Comparison of ENCODE assay signal across 10 cellular contexts in genomic region chr1:37994886-37995566, GRCh38. TPM values are rescaled to one million over a fixed set of nuclear protein-coding genes. Genes with fewer than 3 reads are reported as not detected.
DNase-seq lines count a peak whose midpoint lies in the region; ATAC-seq, FAIRE-seq and TF ChIP-seq lines count a peak whose summit lies in the region.
"Had no signal": no experiment of that assay in that cellular context is flagged by ENCODE, and none has a peak within 500 bp of the region (broad histone marks: within the 10 kb centered on the region; RNA-seq: fewer than 3 reads in every experiment).

No MANE protein-coding gene starts in this region.

- peak in 1 of 5 donors; percentile 37 for DNase-seq in heart left ventricle
- no peak for DNase-seq in left cardiac atrium
- DNase-seq in astrocyte (ENCODE audit: low read depth), result no peak
- DNase-seq in mesendoderm, result peak; percentile 24
- DNase-seq in upper lobe of right lung, result no peak
- no peak for DNase-seq in Karpas-422
- no peak for DNase-seq in H4 (ENCODE audit: low spot score)
- DNase-seq in NCI-H2081 treated with DMSO at 0.1 percent for 48 hours (lab: John Stamatoyannopoulos, UW), result no peak

- no peak for ATAC-seq in heart left ventricle
- ATAC-seq in left cardiac atrium, result no peak
- peak; percentile 4 for ATAC-seq in upper lobe of right lung

- H3K36me3 ChIP-seq in heart left ventricle, result peaks cover 0 to 23% (median 17%) of the 10 kb centered on the region in 9 donors
- peaks cover 21% of the 10 kb centered on the region for H3K36me3 ChIP-seq in astrocyte (ENCODE audit: insufficient read depth, low read length)
- peaks cover 11% of the 10 kb centered on the region for H3K36me3 ChIP-seq in mesendoderm (ENCODE audit: control insufficient read depth, insufficient read depth, low read length)
- peaks cover 15% of the 10 kb centered on the region for H3K36me3 ChIP-seq in upper lobe of right lung
- H3K36me3 ChIP-seq in Karpas-422 (ENCODE audit: insufficient read depth, low read length), result no peaks in the 10 kb centered on the region

- H4K20me1 ChIP-seq in astrocyte (ENCODE audit: insufficient read depth, low read length), result no peaks in the 10 kb centered on the region
- no peaks in the 10 kb centered on the region for H4K20me1 ChIP-seq in Karpas-422 (ENCODE audit: insufficient read depth, low read depth, low read length)

- no peaks in the 10 kb centered on the region for H3K9me2 ChIP-seq in Karpas-422 (replicated peaks; ENCODE audit: insufficient read depth, low read length)

- no peaks in the 10 kb centered on the region for H3K9me3 Mint-ChIP-seq in astrocyte (ENCODE audit: unreplicated experiment)

- H3K4me1 Mint-ChIP-seq in astrocyte (ENCODE audit: low read depth, unreplicated experiment), result peaks cover 41% of the 10 kb centered on the region

- H3K4me1 ChIP-seq in heart left ventricle, result peaks cover 7 to 63% (median 40%) of the 10 kb centered on the region in 12 donors
- peaks cover 41% of the 10 kb centered on the region for H3K4me1 ChIP-seq in astrocyte (ENCODE audit: insufficient read depth, low read length)
- peaks cover 20% of the 10 kb centered on the region for H3K4me1 ChIP-seq in mesendoderm (ENCODE audit: control insufficient read depth, low read depth, low read length)
- H3K4me1 ChIP-seq in upper lobe of right lung, result peaks cover 32% of the 10 kb centered on the region
- peaks cover 11% of the 10 kb centered on the region for H3K4me1 ChIP-seq in Karpas-422 (ENCODE audit: low read length)

- no peak overlapping the region for H4K8ac ChIP-seq in mesendoderm (ENCODE audit: low read depth, low read length)

- intact Hi-C loops in heart left ventricle (cut with DNase I), result loop anchor here in 1 of 10 donors (10.0 kb wide), 1 partner anchor 840 kb away; no protein-coding TSS in a partner anchor
- intact Hi-C loops in left cardiac atrium (cut with DNase I), result loop anchor here in 1 of 2 donors (10.0 kb wide), 1 partner anchor 840 kb away; no protein-coding TSS in a partner anchor
- intact Hi-C loops in upper lobe of right lung (cut with DNase I), result no loop called here

- H2BK120ac ChIP-seq in mesendoderm (ENCODE audit: low read depth, low read length), result no peak overlapping the region

- H3K4me3 Mint-ChIP-seq in astrocyte (ENCODE audit: unreplicated experiment), result peak overlapping the region; percentile 47

- peak overlapping the region; percentile 12 for H3K27ac Mint-ChIP-seq in astrocyte (ENCODE audit: unreplicated experiment)

- H3K23ac ChIP-seq in mesendoderm (ENCODE audit: low read length), result peak overlapping the region; percentile 75

- no peak overlapping the region for H3K4me2 ChIP-seq in astrocyte (ENCODE audit: low read length)
- no peak overlapping the region for H3K4me2 ChIP-seq in mesendoderm (ENCODE audit: low read length)
- no peak overlapping the region for H3K4me2 ChIP-seq in Karpas-422 (ENCODE audit: low read depth, low read length, poor library complexity, severe bottlenecking)
- H3K4me2 ChIP-seq: KMS-11 had no signal

- TF ChIP-seq CTCF in heart left ventricle (IDR thresholded peaks at IDR 0.05) (no peak), astrocyte (IDR thresholded peaks at IDR 0.05; ENCODE audit: insufficient read depth, low read depth, low read length) (no peak), upper lobe of right lung (IDR thresholded peaks at IDR 0.05) (no peak)

- peak overlapping the region; percentile 90 for H3K56ac ChIP-seq in mesendoderm (ENCODE audit: low read length)

- H3K4ac ChIP-seq in mesendoderm (ENCODE audit: low read depth, low read length), result peak overlapping the region; percentile 29

- peaks cover 16% of the 10 kb centered on the region for H3K36me3 Mint-ChIP-seq in astrocyte (ENCODE audit: low read depth, unreplicated experiment)

- H3K9ac ChIP-seq in astrocyte (ENCODE audit: low read length) (no peak overlapping the region), mesendoderm (ENCODE audit: low read length) (peak overlapping the region; percentile 87), Karpas-422 (ENCODE audit: low read length) (no peak overlapping the region)
- H3K9ac ChIP-seq: BLaER1 treated with 17β-estradiol and CSF1 and Interleukin-3, amounts not matched to agents 10 nM and 100 nM; KMS-11 had no signal

- 70 to 83% (median 74%) methylated on average over 11 of the region's 11 CpGs for WGBS in heart left ventricle, 4 donors
- no CpG with 5 or more reads among the region's 11 CpGs for WGBS in mesendoderm (ENCODE audit: extremely low coverage, insufficient coverage, low lambda C conversion rate)

- no peak overlapping the region for H2BK15ac ChIP-seq in mesendoderm (replicated peaks; ENCODE audit: low read depth)

- no peaks in the 10 kb centered on the region for H3K27me3 Mint-ChIP-seq in astrocyte (ENCODE audit: low read depth, unreplicated experiment)

- H3K79me1 ChIP-seq in mesendoderm (ENCODE audit: low read length), result peaks cover 7% of the 10 kb centered on the region

- H3K18ac ChIP-seq in mesendoderm (ENCODE audit: low read length), result no peak overlapping the region

- H3K4me3 ChIP-seq in heart left ventricle (peak overlapping the region in 5 of 12 donors; percentile 52 to 64 (median 60)), astrocyte (ENCODE audit: insufficient read depth, low read depth, low read length) (no peak overlapping the region), mesendoderm (ENCODE audit: low read length) (no peak overlapping the region), upper lobe of right lung (peak overlapping the region; percentile 58), Karpas-422 (ENCODE audit: low read length) (no peak overlapping the region)
- H3K4me3 ChIP-seq: BLaER1 treated with 17β-estradiol and CSF1 and Interleukin-3, amounts not matched to agents 10 nM and 100 nM had no signal

- FAIRE-seq in astrocyte (lab: Jason Lieb, UNC), result no peak

- peak overlapping the region in 10 of 12 donors; percentile 77 to 97 (median 84) for H3K27ac ChIP-seq in heart left ventricle
- no peak overlapping the region for H3K27ac ChIP-seq in astrocyte (ENCODE audit: low read depth, low read length)
- H3K27ac ChIP-seq in mesendoderm (ENCODE audit: low read depth, low read length), result no peak overlapping the region
- peak overlapping the region; percentile 84 for H3K27ac ChIP-seq in upper lobe of right lung
- no peak overlapping the region for H3K27ac ChIP-seq in Karpas-422 (ENCODE audit: low read length)
- H3K27ac ChIP-seq: KMS-11 had no signal

- peak overlapping the region; percentile 17 for H2BK5ac ChIP-seq in mesendoderm (ENCODE audit: low read length)

- H3K9me3 ChIP-seq in heart left ventricle, result no peaks in the 10 kb centered on the region
- no peaks in the 10 kb centered on the region for H3K9me3 ChIP-seq in astrocyte (ENCODE audit: insufficient read depth, low read depth, low read length)
- H3K9me3 ChIP-seq in upper lobe of right lung, result no peaks in the 10 kb centered on the region
- H3K9me3 ChIP-seq in Karpas-422 (ENCODE audit: low read length), result no peaks in the 10 kb centered on the region
- H3K9me3 ChIP-seq: BLaER1 treated with 17β-estradiol and CSF1 and Interleukin-3, amounts not matched to agents 10 nM and 100 nM had no signal

- H3K27me3 ChIP-seq in heart left ventricle (peaks cover 0 to 3% (median 0%) of the 10 kb centered on the region in 9 donors), astrocyte (ENCODE audit: insufficient read depth, low read length) (no peaks in the 10 kb centered on the region), mesendoderm (ENCODE audit: insufficient read depth, low read length, poor library complexity) (no peaks in the 10 kb centered on the region), upper lobe of right lung (no peaks in the 10 kb centered on the region), Karpas-422 (ENCODE audit: low read length) (no peaks in the 10 kb centered on the region)
- H3K27me3 ChIP-seq: BLaER1 treated with 17β-estradiol and CSF1 and Interleukin-3, amounts not matched to agents 10 nM and 100 nM had no signal

- peak overlapping the region; percentile 57 for H2AK5ac ChIP-seq in mesendoderm (ENCODE audit: low read length)

- no peak for TF ChIP-seq POLR2A in heart left ventricle (IDR thresholded peaks at IDR 0.05)

- H3K79me2 ChIP-seq in astrocyte (ENCODE audit: insufficient read depth, low read length), result peaks cover 34% of the 10 kb centered on the region
- peaks cover 7% of the 10 kb centered on the region for H3K79me2 ChIP-seq in mesendoderm (ENCODE audit: control insufficient read depth, insufficient read depth, low read length)
- H3K79me2 ChIP-seq in Karpas-422 (ENCODE audit: low read length), result no peaks in the 10 kb centered on the region

- H2AFZ ChIP-seq in astrocyte (ENCODE audit: low read depth, low read length) (no peak overlapping the region), Karpas-422 (ENCODE audit: low read length) (no peak overlapping the region)

- H4K5ac ChIP-seq in mesendoderm (ENCODE audit: low read length), result no peak overlapping the region

RNA-seq across cellular contexts. Expression of gene SF3A3, which starts 5.2 kb away (rescaled TPM):
- total RNA-seq in heart left ventricle (10 to 100 TPM; 18.8 to 36.1 (median 26.1) TPM), left cardiac atrium (10 to 100 TPM; 27.7 to 36.1 TPM), astrocyte (66.5 and 76.8 TPM in 2 replicates), upper lobe of right lung (48.7 TPM)
- 10 to 100 TPM in 1 of 2 donors, 1 to 10 TPM in 1; 9.7 to 31.4 TPM for polyA plus RNA-seq in heart left ventricle
- 104 TPM for polyA plus RNA-seq in mesendoderm (2013, experiment 1 of 2)
- polyA plus RNA-seq in mesendoderm (2013, experiment 2 of 2), result 104 TPM
- total RNA-seq in Karpas-422 (2014; rRNA removed; shearing (Covaris generic); ENCODE audit: low replicate concordance), result 56.8 and 124 TPM in 2 replicates
- total RNA-seq in H4 (2014; rRNA removed; shearing (Covaris generic)), result 124 and 163 TPM in 2 replicates

RNA-seq across cellular contexts. Expression of gene FHL3, which starts 10.3 kb away (rescaled TPM):
- 10 to 100 TPM in 6 of 9 donors, 1 to 10 TPM in 3; 4.6 to 27.0 (median 11.3) TPM for total RNA-seq in heart left ventricle
- 10 to 100 TPM; 13.7 to 15.4 TPM for polyA plus RNA-seq in heart left ventricle
- total RNA-seq in left cardiac atrium, result 10 to 100 TPM in 1 of 2 donors, 1 to 10 TPM in 1; 9.9 to 18.6 TPM
- total RNA-seq in astrocyte, result 107 and 116 TPM in 2 replicates
- 100 TPM for polyA plus RNA-seq in mesendoderm (2013, experiment 1 of 2)
- polyA plus RNA-seq in mesendoderm (2013, experiment 2 of 2), result 101 TPM
- 22.4 TPM for total RNA-seq in upper lobe of right lung
- 4.6 and 10.7 TPM in 2 replicates for total RNA-seq in Karpas-422 (2014; rRNA removed; shearing (Covaris generic); ENCODE audit: low replicate concordance)
- total RNA-seq in H4 (2014; rRNA removed; shearing (Covaris generic)), result 16.5 and 20.3 TPM in 2 replicates

RNA-seq across cellular contexts. Expression of gene UTP11, which starts 17.5 kb away (rescaled TPM):
- total RNA-seq in heart left ventricle, result 10 to 100 TPM; 30.7 to 43.7 (median 36.5) TPM
- polyA plus RNA-seq in heart left ventricle, result 10 to 100 TPM; 36.2 to 51.6 TPM
- 10 to 100 TPM; 24.7 to 37.8 TPM for total RNA-seq in left cardiac atrium
- total RNA-seq in astrocyte, result 38.2 and 42.6 TPM in 2 replicates
- 93.2 TPM for polyA plus RNA-seq in mesendoderm (2013, experiment 1 of 2)
- 90.6 TPM for polyA plus RNA-seq in mesendoderm (2013, experiment 2 of 2)
- 29.1 TPM for total RNA-seq in upper lobe of right lung
- total RNA-seq in Karpas-422 (2014; rRNA removed; shearing (Covaris generic); ENCODE audit: low replicate concordance), result 27.3 and 31.1 TPM in 2 replicates
- total RNA-seq in H4 (2014; rRNA removed; shearing (Covaris generic)), result 80.0 and 87.3 TPM in 2 replicates

RNA-seq across cellular contexts. Expression of gene INPP5B, which starts 48.2 kb away (rescaled TPM):
- total RNA-seq in heart left ventricle, result 10 to 100 TPM in 8 of 9 donors, 1 to 10 TPM in 1; 7.7 to 16.2 (median 13.1) TPM
- 10 to 100 TPM in 1 of 2 donors, 1 to 10 TPM in 1; 6.5 to 11.4 TPM for polyA plus RNA-seq in heart left ventricle
- total RNA-seq in left cardiac atrium, result 10 to 100 TPM; 13.4 to 19.7 TPM
- total RNA-seq in astrocyte, result 19.4 and 21.4 TPM in 2 replicates
- 9.8 TPM for polyA plus RNA-seq in mesendoderm (2013, experiment 1 of 2)
- 9.4 TPM for polyA plus RNA-seq in mesendoderm (2013, experiment 2 of 2)
- 44.8 TPM for total RNA-seq in upper lobe of right lung
- total RNA-seq in Karpas-422 (2014; rRNA removed; shearing (Covaris generic); ENCODE audit: low replicate concordance), result 45.7 and 47.0 TPM in 2 replicates
- 10.3 and 11.7 TPM in 2 replicates for total RNA-seq in H4 (2014; rRNA removed; shearing (Covaris generic))

RNA-seq across cellular contexts. Expression of gene POU3F1, which starts 51.6 kb away (rescaled TPM):
- total RNA-seq in heart left ventricle (under 1 TPM in 2 of 9 donors, not detected in 7; 0.17 to 0.18 TPM), left cardiac atrium (under 1 TPM in 1 of 2 donors, not detected in 1; 0.09 TPM), astrocyte (2.3 and 3.3 TPM in 2 replicates), upper lobe of right lung (not detected)
- polyA plus RNA-seq in heart left ventricle, result not detected
- polyA plus RNA-seq in mesendoderm (2013, experiment 1 of 2), result 1.2 TPM
- 1.3 TPM for polyA plus RNA-seq in mesendoderm (2013, experiment 2 of 2)
- total RNA-seq in Karpas-422 (2014; rRNA removed; shearing (Covaris generic); ENCODE audit: low replicate concordance), result 0.07 TPM in 1 of 2 replicates, not detected in the other
- not detected in 2 replicates for total RNA-seq in H4 (2014; rRNA removed; shearing (Covaris generic))

Comparison
In these comparisons a context has a peak if more than half of its experiments do, and no peak if none do; other contexts are left out.
1. H3K27ac ChIP-seq: peak in heart left ventricle (10 of 12) and upper lobe of right lung (single experiment); none in astrocyte (single experiment), mesendoderm (single experiment) and Karpas-422 (single experiment).